In the genomic region with DNA sequence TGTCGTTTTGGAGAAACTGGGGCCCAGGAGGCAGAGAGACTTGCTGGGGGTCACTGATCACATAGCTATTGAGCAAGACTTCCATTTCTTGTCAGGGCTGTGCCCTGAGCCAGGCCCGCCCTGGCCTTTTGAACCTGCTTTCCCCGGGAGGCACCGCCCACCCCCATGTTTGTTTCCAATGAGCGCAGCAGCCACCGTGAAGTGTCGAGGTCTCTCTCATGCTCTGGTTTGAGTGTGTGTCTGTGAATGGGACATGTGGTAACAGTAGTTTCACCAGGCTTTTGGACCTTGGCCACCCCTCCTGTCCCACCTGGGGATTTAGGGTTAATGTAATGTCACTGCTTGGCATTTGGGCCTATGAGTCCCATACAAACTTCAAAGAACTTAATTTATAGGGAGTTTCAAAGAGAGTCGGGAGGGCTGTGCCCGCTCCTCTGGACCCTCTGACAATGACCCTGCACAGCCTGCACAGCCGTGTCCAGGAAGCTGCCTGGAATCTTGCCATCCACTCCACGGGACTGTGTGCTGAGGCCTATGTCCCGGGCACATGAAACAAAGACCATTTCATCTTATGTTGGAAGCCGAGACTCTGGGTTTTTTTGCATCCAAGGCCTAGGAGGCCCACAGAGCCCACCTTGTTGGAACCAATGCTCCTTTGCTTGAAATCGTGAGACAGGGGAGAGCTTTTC, we compare ENCODE assay signal across 1 cellular context.
TF ChIP-seq lines count a peak whose summit lies in the region.

No MANE protein-coding gene starts in this region.

TF ChIP-seq in HepG2, 621 proteins besides CTCF, POLR2A, EP300 and RAD21 (continued from another document and continues in another):
- TF ChIP-seq, protein P1, sequence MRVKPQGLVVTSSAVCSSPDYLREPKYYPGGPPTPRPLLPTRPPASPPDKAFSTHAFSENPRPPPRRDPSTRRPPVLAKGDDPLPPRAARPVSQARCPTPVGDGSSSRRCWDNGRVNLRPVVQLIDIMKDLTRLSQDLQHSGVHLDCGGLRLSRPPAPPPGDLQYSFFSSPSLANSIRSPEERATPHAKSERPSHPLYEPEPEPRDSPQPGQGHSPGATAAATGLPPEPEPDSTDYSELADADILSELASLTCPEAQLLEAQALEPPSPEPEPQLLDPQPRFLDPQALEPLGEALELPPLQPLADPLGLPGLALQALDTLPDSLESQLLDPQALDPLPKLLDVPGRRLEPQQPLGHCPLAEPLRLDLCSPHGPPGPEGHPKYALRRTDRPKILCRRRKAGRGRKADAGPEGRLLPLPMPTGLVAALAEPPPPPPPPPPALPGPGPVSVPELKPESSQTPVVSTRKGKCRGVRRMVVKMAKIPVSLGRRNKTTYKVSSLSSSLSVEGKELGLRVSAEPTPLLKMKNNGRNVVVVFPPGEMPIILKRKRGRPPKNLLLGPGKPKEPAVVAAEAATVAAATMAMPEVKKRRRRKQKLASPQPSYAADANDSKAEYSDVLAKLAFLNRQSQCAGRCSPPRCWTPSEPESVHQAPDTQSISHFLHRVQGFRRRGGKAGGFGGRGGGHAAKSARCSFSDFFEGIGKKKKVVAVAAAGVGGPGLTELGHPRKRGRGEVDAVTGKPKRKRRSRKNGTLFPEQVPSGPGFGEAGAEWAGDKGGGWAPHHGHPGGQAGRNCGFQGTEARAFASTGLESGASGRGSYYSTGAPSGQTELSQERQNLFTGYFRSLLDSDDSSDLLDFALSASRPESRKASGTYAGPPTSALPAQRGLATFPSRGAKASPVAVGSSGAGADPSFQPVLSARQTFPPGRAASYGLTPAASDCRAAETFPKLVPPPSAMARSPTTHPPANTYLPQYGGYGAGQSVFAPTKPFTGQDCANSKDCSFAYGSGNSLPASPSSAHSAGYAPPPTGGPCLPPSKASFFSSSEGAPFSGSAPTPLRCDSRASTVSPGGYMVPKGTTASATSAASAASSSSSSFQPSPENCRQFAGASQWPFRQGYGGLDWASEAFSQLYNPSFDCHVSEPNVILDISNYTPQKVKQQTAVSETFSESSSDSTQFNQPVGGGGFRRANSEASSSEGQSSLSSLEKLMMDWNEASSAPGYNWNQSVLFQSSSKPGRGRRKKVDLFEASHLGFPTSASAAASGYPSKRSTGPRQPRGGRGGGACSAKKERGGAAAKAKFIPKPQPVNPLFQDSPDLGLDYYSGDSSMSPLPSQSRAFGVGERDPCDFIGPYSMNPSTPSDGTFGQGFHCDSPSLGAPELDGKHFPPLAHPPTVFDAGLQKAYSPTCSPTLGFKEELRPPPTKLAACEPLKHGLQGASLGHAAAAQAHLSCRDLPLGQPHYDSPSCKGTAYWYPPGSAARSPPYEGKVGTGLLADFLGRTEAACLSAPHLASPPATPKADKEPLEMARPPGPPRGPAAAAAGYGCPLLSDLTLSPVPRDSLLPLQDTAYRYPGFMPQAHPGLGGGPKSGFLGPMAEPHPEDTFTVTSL (CRISPR knock-in tag; IDR thresholded peaks at IDR 0.05; ENCODE audit: borderline replicate concordance) = no peak; the same call in 1 of the 2 replicates
- 0 out of 2 replicates have a peak, but pooled peaks have one; percentile 33 for TF ChIP-seq HNF1B (CRISPR knock-in tag; IDR thresholded peaks at IDR 0.05)
- TF ChIP-seq NBN (conservative IDR thresholded peaks at IDR 0.05) = no peak
- TF ChIP-seq NPAS2 (CRISPR knock-in tag; IDR thresholded peaks at IDR 0.05; ENCODE audit: borderline replicate concordance) = no peak
- TF ChIP-seq SOX13 (IDR thresholded peaks at IDR 0.05) = no peak
- peak in 1 of 2 experiments; percentile 30; a peak in 2 of 4 replicates for TF ChIP-seq SOX13 (CRISPR knock-in tag; conservative IDR thresholded peaks at IDR 0.05 in 1 of 2, IDR thresholded peaks at IDR 0.05 in 1 of 2)
- TF ChIP-seq SP5 (CRISPR knock-in tag; IDR thresholded peaks at IDR 0.05; ENCODE audit: borderline replicate concordance, low read depth) = peak; percentile 79
- TF ChIP-seq ZFX (CRISPR knock-in tag; IDR thresholded peaks at IDR 0.05; ENCODE audit: low read depth) = peak; percentile 38; the same call in 1 of the 2 replicates
- no peak for TF ChIP-seq STAG1 (CRISPR knock-in tag; IDR thresholded peaks at IDR 0.05)
- TF ChIP-seq, protein P2, sequence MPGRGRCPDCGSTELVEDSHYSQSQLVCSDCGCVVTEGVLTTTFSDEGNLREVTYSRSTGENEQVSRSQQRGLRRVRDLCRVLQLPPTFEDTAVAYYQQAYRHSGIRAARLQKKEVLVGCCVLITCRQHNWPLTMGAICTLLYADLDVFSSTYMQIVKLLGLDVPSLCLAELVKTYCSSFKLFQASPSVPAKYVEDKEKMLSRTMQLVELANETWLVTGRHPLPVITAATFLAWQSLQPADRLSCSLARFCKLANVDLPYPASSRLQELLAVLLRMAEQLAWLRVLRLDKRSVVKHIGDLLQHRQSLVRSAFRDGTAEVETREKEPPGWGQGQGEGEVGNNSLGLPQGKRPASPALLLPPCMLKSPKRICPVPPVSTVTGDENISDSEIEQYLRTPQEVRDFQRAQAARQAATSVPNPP (CRISPR knock-in tag; IDR thresholded peaks at IDR 0.05) = no peak
- TF ChIP-seq ZNF501 (CRISPR knock-in tag; IDR thresholded peaks at IDR 0.05) = 0 out of 2 replicates have a peak, but pooled peaks have one; percentile 41
- no peak for TF ChIP-seq EEA1 (CRISPR knock-in tag; IDR thresholded peaks at IDR 0.05; ENCODE audit: borderline replicate concordance)
- no peak for TF ChIP-seq HINFP (CRISPR knock-in tag; IDR thresholded peaks at IDR 0.05; ENCODE audit: low read depth)
- 0 out of 2 replicates have a peak, but pooled peaks have one; percentile 38 for TF ChIP-seq GATAD2A (CRISPR knock-in tag; IDR thresholded peaks at IDR 0.05)
- TF ChIP-seq CC2D1A (CRISPR knock-in tag; IDR thresholded peaks at IDR 0.05) = no peak
- TF ChIP-seq RXRA (CRISPR knock-in tag; IDR thresholded peaks at IDR 0.05) = peak; percentile 66; the same call in 1 of the 2 replicates
- no peak for TF ChIP-seq ZNF543 (CRISPR knock-in tag; IDR thresholded peaks at IDR 0.05)
- TF ChIP-seq KLF16 (CRISPR knock-in tag; IDR thresholded peaks at IDR 0.05) = no peak
- no peak for TF ChIP-seq GATAD1 (CRISPR knock-in tag; IDR thresholded peaks at IDR 0.05)
- TF ChIP-seq CHD4 (IDR thresholded peaks at IDR 0.05; ENCODE audit: borderline replicate concordance, low read length) = peak; percentile 69; the same call in 1 of the 2 replicates
- no peak for TF ChIP-seq ATF1 (CRISPR knock-in tag; IDR thresholded peaks at IDR 0.05)
- peak; percentile 81 for TF ChIP-seq HNF4A (CRISPR knock-in tag; IDR thresholded peaks at IDR 0.05)
- peak; percentile 56; the same call in 1 of the 2 replicates for TF ChIP-seq ZMAT3 (CRISPR knock-in tag; conservative IDR thresholded peaks at IDR 0.05)
- no peak for TF ChIP-seq ARHGAP35 (CRISPR knock-in tag; IDR thresholded peaks at IDR 0.05; ENCODE audit: borderline replicate concordance)
- TF ChIP-seq, protein P3, sequence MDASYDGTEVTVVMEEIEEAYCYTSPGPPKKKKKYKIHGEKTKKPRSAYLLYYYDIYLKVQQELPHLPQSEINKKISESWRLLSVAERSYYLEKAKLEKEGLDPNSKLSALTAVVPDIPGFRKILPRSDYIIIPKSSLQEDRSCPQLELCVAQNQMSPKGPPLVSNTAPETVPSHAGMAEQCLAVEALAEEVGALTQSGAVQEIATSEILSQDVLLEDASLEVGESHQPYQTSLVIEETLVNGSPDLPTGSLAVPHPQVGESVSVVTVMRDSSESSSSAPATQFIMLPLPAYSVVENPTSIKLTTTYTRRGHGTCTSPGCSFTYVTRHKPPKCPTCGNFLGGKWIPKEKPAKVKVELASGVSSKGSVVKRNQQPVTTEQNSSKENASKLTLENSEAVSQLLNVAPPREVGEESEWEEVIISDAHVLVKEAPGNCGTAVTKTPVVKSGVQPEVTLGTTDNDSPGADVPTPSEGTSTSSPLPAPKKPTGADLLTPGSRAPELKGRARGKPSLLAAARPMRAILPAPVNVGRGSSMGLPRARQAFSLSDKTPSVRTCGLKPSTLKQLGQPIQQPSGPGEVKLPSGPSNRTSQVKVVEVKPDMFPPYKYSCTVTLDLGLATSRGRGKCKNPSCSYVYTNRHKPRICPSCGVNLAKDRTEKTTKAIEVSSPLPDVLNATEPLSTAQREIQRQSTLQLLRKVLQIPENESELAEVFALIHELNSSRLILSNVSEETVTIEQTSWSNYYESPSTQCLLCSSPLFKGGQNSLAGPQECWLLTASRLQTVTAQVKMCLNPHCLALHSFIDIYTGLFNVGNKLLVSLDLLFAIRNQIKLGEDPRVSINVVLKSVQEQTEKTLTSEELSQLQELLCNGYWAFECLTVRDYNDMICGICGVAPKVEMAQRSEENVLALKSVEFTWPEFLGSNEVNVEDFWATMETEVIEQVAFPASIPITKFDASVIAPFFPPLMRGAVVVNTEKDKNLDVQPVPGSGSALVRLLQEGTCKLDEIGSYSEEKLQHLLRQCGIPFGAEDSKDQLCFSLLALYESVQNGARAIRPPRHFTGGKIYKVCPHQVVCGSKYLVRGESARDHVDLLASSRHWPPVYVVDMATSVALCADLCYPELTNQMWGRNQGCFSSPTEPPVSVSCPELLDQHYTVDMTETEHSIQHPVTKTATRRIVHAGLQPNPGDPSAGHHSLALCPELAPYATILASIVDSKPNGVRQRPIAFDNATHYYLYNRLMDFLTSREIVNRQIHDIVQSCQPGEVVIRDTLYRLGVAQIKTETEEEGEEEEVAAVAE (CRISPR knock-in tag; IDR thresholded peaks at IDR 0.05; ENCODE audit: borderline replicate concordance) = no peak
- TF ChIP-seq, protein P4, sequence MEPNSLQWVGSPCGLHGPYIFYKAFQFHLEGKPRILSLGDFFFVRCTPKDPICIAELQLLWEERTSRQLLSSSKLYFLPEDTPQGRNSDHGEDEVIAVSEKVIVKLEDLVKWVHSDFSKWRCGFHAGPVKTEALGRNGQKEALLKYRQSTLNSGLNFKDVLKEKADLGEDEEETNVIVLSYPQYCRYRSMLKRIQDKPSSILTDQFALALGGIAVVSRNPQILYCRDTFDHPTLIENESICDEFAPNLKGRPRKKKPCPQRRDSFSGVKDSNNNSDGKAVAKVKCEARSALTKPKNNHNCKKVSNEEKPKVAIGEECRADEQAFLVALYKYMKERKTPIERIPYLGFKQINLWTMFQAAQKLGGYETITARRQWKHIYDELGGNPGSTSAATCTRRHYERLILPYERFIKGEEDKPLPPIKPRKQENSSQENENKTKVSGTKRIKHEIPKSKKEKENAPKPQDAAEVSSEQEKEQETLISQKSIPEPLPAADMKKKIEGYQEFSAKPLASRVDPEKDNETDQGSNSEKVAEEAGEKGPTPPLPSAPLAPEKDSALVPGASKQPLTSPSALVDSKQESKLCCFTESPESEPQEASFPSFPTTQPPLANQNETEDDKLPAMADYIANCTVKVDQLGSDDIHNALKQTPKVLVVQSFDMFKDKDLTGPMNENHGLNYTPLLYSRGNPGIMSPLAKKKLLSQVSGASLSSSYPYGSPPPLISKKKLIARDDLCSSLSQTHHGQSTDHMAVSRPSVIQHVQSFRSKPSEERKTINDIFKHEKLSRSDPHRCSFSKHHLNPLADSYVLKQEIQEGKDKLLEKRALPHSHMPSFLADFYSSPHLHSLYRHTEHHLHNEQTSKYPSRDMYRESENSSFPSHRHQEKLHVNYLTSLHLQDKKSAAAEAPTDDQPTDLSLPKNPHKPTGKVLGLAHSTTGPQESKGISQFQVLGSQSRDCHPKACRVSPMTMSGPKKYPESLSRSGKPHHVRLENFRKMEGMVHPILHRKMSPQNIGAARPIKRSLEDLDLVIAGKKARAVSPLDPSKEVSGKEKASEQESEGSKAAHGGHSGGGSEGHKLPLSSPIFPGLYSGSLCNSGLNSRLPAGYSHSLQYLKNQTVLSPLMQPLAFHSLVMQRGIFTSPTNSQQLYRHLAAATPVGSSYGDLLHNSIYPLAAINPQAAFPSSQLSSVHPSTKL (CRISPR knock-in tag; IDR thresholded peaks at IDR 0.05) = peak; percentile 61
- no peak for TF ChIP-seq HNRNPUL1 (IDR thresholded peaks at IDR 0.05; ENCODE audit: low read depth, low read length)
- TF ChIP-seq, protein P5, sequence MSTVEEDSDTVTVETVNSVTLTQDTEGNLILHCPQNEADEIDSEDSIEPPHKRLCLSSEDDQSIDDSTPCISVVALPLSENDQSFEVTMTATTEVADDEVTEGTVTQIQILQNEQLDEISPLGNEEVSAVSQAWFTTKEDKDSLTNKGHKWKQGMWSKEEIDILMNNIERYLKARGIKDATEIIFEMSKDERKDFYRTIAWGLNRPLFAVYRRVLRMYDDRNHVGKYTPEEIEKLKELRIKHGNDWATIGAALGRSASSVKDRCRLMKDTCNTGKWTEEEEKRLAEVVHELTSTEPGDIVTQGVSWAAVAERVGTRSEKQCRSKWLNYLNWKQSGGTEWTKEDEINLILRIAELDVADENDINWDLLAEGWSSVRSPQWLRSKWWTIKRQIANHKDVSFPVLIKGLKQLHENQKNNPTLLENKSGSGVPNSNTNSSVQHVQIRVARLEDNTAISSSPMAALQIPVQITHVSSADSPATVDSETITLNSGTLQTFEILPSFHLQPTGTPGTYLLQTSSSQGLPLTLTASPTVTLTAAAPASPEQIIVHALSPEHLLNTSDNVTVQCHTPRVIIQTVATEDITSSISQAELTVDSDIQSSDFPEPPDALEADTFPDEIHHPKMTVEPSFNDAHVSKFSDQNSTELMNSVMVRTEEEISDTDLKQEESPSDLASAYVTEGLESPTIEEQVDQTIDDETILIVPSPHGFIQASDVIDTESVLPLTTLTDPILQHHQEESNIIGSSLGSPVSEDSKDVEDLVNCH (CRISPR knock-in tag; IDR thresholded peaks at IDR 0.05) = no peak
- no peak for TF ChIP-seq ZNF343 (CRISPR knock-in tag; IDR thresholded peaks at IDR 0.05)
- TF ChIP-seq ZKSCAN8 (CRISPR knock-in tag; IDR thresholded peaks at IDR 0.05; ENCODE audit: borderline replicate concordance) = 0 out of 2 replicates have a peak, but pooled peaks have one; percentile 56
- no peak for TF ChIP-seq ZNF430 (CRISPR knock-in tag; IDR thresholded peaks at IDR 0.05)
